ENCODE assay signal across 1 cellular context in the genomic region with DNA sequence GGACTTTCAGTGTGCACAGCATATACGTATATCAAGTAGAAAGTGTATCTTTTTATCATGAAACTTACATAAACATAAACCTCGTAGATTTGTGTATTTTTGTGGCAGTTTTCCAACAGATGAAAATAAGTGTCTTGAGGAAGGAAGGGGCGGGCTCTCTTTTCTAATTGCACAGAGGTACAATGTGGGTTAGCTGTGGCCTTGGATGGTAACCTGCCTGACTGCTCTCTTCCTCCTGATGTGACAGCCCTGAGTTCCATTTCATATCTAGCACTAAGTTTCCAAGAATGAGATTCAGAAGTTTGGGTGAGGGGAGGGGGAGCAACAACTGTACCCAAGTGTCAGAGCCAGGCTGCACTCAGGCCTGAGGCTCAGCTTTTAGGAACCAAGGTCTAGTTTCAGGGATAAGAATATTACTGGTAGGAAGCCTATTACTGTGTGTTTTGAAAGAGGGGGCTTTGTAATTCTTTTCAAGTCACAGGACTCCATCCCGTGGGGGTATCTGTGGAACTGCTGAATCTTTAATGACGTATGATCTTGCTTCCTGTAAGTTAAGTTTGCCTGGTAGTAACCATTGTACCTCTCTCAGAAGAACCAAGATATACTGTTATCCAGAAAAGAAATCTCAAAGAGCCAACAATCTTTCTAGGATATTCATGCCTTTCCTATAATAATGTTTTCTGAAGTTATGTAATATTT.
TF ChIP-seq lines count a peak whose summit lies in the region.

No MANE protein-coding gene starts in this region.

TF ChIP-seq in SK-N-SH, 30 proteins besides CTCF, POLR2A, EP300 and RAD21 (continued from another document):
- TF ChIP-seq MEF2A (IDR thresholded peaks at IDR 0.05; ENCODE audit: borderline replicate concordance, low read depth), result no peak
- TF ChIP-seq, protein P1, sequence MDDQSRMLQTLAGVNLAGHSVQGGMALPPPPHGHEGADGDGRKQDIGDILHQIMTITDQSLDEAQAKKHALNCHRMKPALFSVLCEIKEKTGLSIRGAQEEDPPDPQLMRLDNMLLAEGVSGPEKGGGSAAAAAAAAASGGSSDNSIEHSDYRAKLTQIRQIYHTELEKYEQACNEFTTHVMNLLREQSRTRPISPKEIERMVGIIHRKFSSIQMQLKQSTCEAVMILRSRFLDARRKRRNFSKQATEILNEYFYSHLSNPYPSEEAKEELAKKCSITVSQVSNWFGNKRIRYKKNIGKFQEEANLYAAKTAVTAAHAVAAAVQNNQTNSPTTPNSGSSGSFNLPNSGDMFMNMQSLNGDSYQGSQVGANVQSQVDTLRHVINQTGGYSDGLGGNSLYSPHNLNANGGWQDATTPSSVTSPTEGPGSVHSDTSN (IDR thresholded peaks at IDR 0.05), result no peak
- TF ChIP-seq YY1 (IDR thresholded peaks at IDR 0.05; ENCODE audit: low read depth), result no peak
